8 cellular contexts compared by ENCODE assay signal in the genomic region with DNA sequence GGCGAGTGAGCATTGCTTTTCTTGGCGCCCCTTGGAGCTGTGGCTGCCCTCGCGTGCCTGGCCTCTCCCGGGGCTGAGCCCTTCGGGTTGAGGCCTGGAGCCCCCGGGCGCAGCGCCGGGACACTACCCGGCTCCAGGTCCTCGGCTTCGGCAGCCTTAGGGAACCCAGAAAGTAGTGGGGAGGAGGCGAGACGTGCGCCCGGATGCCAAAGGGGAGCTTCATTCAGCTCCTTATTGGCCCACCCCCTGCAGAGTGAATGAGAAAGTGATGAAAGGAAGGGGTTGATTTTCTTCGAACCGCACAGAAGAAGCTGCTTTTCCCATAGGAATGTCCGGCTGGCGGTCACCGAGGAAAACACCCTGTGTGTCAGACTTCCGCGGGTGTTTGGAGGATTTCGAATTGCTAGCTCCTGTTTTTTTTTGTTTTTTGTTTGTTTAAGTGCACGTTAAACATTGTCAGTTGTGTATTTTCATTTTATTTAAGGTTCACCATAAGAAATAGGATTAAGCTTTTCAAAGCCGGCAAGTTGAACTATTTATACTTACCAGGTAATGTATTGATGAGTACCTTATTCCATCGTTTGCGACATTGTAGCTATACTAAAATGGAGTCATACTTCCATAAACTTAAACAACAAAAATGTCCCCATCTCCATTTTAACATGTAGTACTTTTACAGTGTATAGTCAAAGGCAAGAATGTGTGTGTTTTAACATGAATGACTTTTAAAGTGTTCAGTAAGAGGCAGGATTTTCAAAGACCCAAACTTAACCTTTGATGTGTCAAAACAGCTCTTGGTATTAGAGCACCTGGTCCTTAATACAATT. TPM values are rescaled to one million over a fixed set of nuclear protein-coding genes. Genes with fewer than 3 reads are reported as not detected.
A peak's percentile ranks its signal among the peaks of the same experiment; 100 is the strongest.
DNase-seq lines count a peak whose midpoint lies in the region; ATAC-seq, FAIRE-seq and TF ChIP-seq lines count a peak whose summit lies in the region.

No MANE protein-coding gene starts in this region.

- peak overlapping the region; percentile 100 for H3K9ac ChIP-seq in BLaER1

- ATAC-seq in GM18873 (IDR thresholded peaks at IDR 0.05; ENCODE audit: low FRiP score, unreplicated experiment), result peak; percentile 17
- peak; percentile 14 for ATAC-seq in HG03097 (IDR thresholded peaks at IDR 0.05; ENCODE audit: low FRiP score, unreplicated experiment)

- H3K4me1 ChIP-seq in BLaER1, result peaks cover 32% of the 10 kb centered on the region
- peaks cover 7 to 13% of the 10 kb centered on the region in 2 donors for H3K4me1 ChIP-seq in breast epithelium

- peaks cover 26% of the 10 kb centered on the region for H3K36me3 ChIP-seq in BLaER1
- peaks cover 5% of the 10 kb centered on the region for H3K36me3 ChIP-seq in breast epithelium

- intact Hi-C loops in breast epithelium (cut with DNase I; ENCODE audit: low total_unique reads), result no loop called here

- H3K9me3 ChIP-seq in BLaER1 (no peaks in the 10 kb centered on the region), breast epithelium (no peaks in the 10 kb centered on the region)

- H3K4me2 ChIP-seq in BLaER1, result peak overlapping the region; percentile 92

- H3K4me3 ChIP-seq in BLaER1, result peak overlapping the region; percentile 99
- H3K4me3 ChIP-seq in breast epithelium, result peak overlapping the region; percentile 83 to 94 (median 85)

- no peak for FAIRE-seq in RCC 7860 (lab: Jason Lieb, UNC)

- DNase-seq in RCC 7860 (ENCODE audit: low spot score) (peak; percentile 58), breast epithelium (ENCODE audit: low spot score in 2 of 2) (no peak), iris pigment epithelial cell (ENCODE audit: low read depth) (peak; percentile 68), GM10248 (ENCODE audit: extremely low spot score) (no peak)
- peak in 3 of 4 experiments; percentile 11 to 26 (median 20) for DNase-seq in stimulated activated CD4-positive, alpha-beta T cell treated with anti-CD3 and anti-CD28 coated beads, Interleukin-1b, Interleukin-23, amount 100 ng/mL, for 24 hours (ENCODE audit: low read depth in 4 of 4, low spot score in 1 of 4)

- no peaks in the 10 kb centered on the region for H3K27me3 ChIP-seq in BLaER1
- H3K27me3 ChIP-seq in breast epithelium, result no peaks in the 10 kb centered on the region

- H3K27ac ChIP-seq in BLaER1, result peak overlapping the region; percentile 100
- H3K27ac ChIP-seq in breast epithelium, result peak overlapping the region; percentile 99

- H4K20me1 ChIP-seq in BLaER1, result peaks cover 33% of the 10 kb centered on the region

- CTCF ChIA-PET in GM10248 (lab: Yijun Ruan, JAX), result interaction anchor here (0.9 to 3.1 kb wide), 14 partner anchors 11 to 124 kb away, joined by 3 to 36 read pairs (median 4); a partner anchor contains a TSS

- TF ChIP-seq POLR2A in breast epithelium (IDR thresholded peaks at IDR 0.05), result no peak

- POLR2A ChIA-PET in GM10248 (lab: Yijun Ruan, JAX), result interaction anchor here (0.6 to 2.9 kb wide), 41 partner anchors 8 to 1524 kb away, joined by 3 to 79 read pairs (median 5); a partner anchor contains a TSS

- TF ChIP-seq CTCF in breast epithelium (IDR thresholded peaks at IDR 0.05), result no peak
- no peak for TF ChIP-seq CTCF in GM10248 (IDR thresholded peaks at IDR 0.05; ENCODE audit: control extremely low read depth, extremely low read depth, low read depth, missing control alignments)

RNA-seq across cellular contexts. Expression of a gene that starts 0.9 kb away (rescaled TPM):
- 100 to 1,000 TPM; 385 to 456 (median 416) TPM for total RNA-seq in breast epithelium

RNA-seq across cellular contexts. Expression of a gene that starts 48.3 kb away (rescaled TPM):
- 10 to 100 TPM; 29.0 to 55.9 (median 33.8) TPM for total RNA-seq in breast epithelium

RNA-seq across cellular contexts. Expression of a gene that starts 58.5 kb away (rescaled TPM):
- 10 to 100 TPM; 24.6 to 35.0 (median 28.5) TPM for total RNA-seq in breast epithelium

Comparison
In these comparisons a context has a peak if more than half of its experiments do, and no peak if none do; other contexts are left out.
1. DNase-seq: peak in RCC 7860 (single experiment), iris pigment epithelial cell (single experiment) and stimulated activated CD4-positive, alpha-beta T cell treated with anti-CD3 and anti-CD28 coated beads, Interleukin-1b, Interleukin-23, amount 100 ng/mL, for 24 hours (3 of 4); none in breast epithelium (0 of 2) and GM10248 (single experiment).